In the genomic region with DNA sequence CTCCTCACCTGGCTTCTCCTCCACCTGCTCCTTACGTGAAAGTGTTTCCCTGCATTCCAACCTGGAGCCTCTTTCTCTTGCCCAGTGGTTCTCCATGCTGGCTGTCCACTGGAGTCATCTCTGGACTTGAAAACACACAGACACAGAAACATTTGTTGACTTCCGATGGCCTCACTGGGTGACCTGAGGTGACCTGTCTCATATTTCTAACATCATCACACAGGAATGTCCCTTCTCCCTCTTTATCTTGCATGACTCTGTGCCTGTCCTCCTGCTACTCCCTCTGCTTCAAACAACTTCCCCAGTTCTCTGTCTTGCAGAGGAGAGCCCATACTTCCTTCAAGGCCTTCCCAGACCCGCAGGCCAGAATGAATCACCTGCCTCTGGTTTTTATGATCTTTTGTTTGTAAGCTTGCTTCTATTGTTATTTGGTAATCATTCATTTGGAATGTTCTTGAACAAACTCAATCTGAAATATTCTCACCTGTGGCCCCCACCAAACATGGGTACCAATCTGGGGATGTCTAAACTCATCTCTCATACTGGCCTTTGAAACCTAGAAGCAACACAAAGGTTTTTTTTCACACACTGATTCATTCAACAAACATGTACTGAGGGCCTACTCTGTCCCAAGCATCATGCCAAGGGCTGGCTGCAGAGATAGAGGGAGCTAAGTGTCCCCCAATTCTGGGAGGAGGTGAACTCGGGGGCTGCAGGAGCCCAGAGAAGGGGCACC, we compare ENCODE assay signal across 13 cellular contexts. TPM values are rescaled to one million over a fixed set of nuclear protein-coding genes. Genes with fewer than 3 reads are reported as not detected.
A peak's percentile ranks its signal among the peaks of the same experiment; 100 is the strongest.
DNase-seq lines count a peak whose midpoint lies in the region; ATAC-seq, FAIRE-seq and TF ChIP-seq lines count a peak whose summit lies in the region.
"Had no signal": no experiment of that assay in that cellular context is flagged by ENCODE, and none has a peak within 500 bp of the region (broad histone marks: within the 10 kb centered on the region; RNA-seq: fewer than 3 reads in every experiment).

No MANE protein-coding gene starts in this region.

- H3K79me2 ChIP-seq in fibroblast of lung (ENCODE audit: control insufficient read depth, insufficient read depth, low read length) = no peaks in the 10 kb centered on the region

- H3K36me3 Mint-ChIP-seq in naive thymus-derived CD4-positive, alpha-beta T cell = peaks cover 0 to 3% (median 0%) of the 10 kb centered on the region in 5 donors

- peak; percentile 63 for ATAC-seq in naive thymus-derived CD4-positive, alpha-beta T cell
- ATAC-seq in stimulated activated naive CD8-positive, alpha-beta T cell treated with anti-CD3 and anti-CD28 coated beads, Interleukin-15, amount 100 ng/mL, for 72 hours = no peak
- no peak for ATAC-seq in gastroesophageal sphincter
- ATAC-seq: GM23338 had no signal

- no peaks in the 10 kb centered on the region for H3K27me3 ChIP-seq in fibroblast of lung (ENCODE audit: control insufficient read depth, insufficient read depth, low read length)
- no peaks in the 10 kb centered on the region for H3K27me3 ChIP-seq in naive thymus-derived CD4-positive, alpha-beta T cell (ENCODE audit: control insufficient read depth in 2 of 2, insufficient read depth in 2 of 2, low read length in 2 of 2)
- no peaks in the 10 kb centered on the region for H3K27me3 ChIP-seq in gastroesophageal sphincter

- no peak for TF ChIP-seq EP300 in gastroesophageal sphincter (IDR thresholded peaks at IDR 0.05)

- H3K4me3 ChIP-seq in fibroblast of lung (replicated peaks in 1 of 4; ENCODE audit: control extremely low read depth in 1 of 4, insufficient read depth in 1 of 4, low read depth in 3 of 4, low read length in 4 of 4) = no peak overlapping the region
- no peak overlapping the region for H3K4me3 ChIP-seq in naive thymus-derived CD4-positive, alpha-beta T cell (ENCODE audit: low read length)
- H3K4me3 ChIP-seq in gastroesophageal sphincter = no peak overlapping the region
- H3K4me3 ChIP-seq: GM23338 had no signal

- POLR2A ChIA-PET in naive thymus-derived CD4-positive, alpha-beta T cell (lab: Charles Lee) = interaction anchor here (1.4 kb wide), 1 partner anchor 31 kb away, joined by 3 read pairs; no protein-coding TSS in a partner anchor

- no peaks in the 10 kb centered on the region for H4K20me1 ChIP-seq in fibroblast of lung (ENCODE audit: control insufficient read depth, extremely low read depth, insufficient read depth, low read length)

- H3K27me3 Mint-ChIP-seq in naive thymus-derived CD4-positive, alpha-beta T cell = peaks cover 0 to 22% (median 0%) of the 10 kb centered on the region in 5 donors
- H3K27me3 Mint-ChIP-seq in stimulated activated naive CD8-positive, alpha-beta T cell treated with anti-CD3 and anti-CD28 coated beads, Interleukin-15, amount 100 ng/mL, for 72 hours = no peaks in the 10 kb centered on the region

- peak overlapping the region; percentile 36 for H3K4me2 ChIP-seq in fibroblast of lung (ENCODE audit: extremely low read depth, insufficient read depth, low read length)
- H3K4me2 ChIP-seq: GM23338 had no signal

- no peak overlapping the region for H2AFZ ChIP-seq in fibroblast of lung (ENCODE audit: low read length)
- H2AFZ ChIP-seq: GM23338 had no signal

- DNase-seq in EL = peak; percentile 95
- DNase-seq in RCC 7860 (ENCODE audit: low spot score) = peak; percentile 88
- peak; percentile 31 to 72 for DNase-seq in fibroblast of lung (ENCODE audit: low read depth in 2 of 2)
- DNase-seq in naive thymus-derived CD4-positive, alpha-beta T cell = no peak
- no peak for DNase-seq in DMS114 treated with DMSO at 0.1 percent for 48 hours (lab: John Stamatoyannopoulos, UW; ENCODE audit: unreplicated experiment)
- DNase-seq in stimulated activated naive CD8-positive, alpha-beta T cell treated with anti-CD3 and anti-CD28 coated beads, Interleukin-15, amount 100 ng/mL, for 72 hours = no peak
- DNase-seq in KG1 (lab: John Stamatoyannopoulos, UW) = no peak
- DNase-seq: anterior cingulate cortex, immature natural killer cell, NCI-H1436 treated with DMSO at 0.1 percent for 48 hours had no signal

- no peak overlapping the region for H3K27ac Mint-ChIP-seq in naive thymus-derived CD4-positive, alpha-beta T cell
- no peak overlapping the region for H3K27ac Mint-ChIP-seq in stimulated activated naive CD8-positive, alpha-beta T cell treated with anti-CD3 and anti-CD28 coated beads, Interleukin-15, amount 100 ng/mL, for 72 hours
- H3K27ac Mint-ChIP-seq: GM23338 had no signal

- peaks cover 4 to 24% (median 11%) of the 10 kb centered on the region in 7 donors for H3K4me1 Mint-ChIP-seq in naive thymus-derived CD4-positive, alpha-beta T cell
- H3K4me1 Mint-ChIP-seq in stimulated activated naive CD8-positive, alpha-beta T cell treated with anti-CD3 and anti-CD28 coated beads, Interleukin-15, amount 100 ng/mL, for 72 hours = peaks cover 21% of the 10 kb centered on the region

- H3K36me3 ChIP-seq in fibroblast of lung (ENCODE audit: control insufficient read depth, insufficient read depth, low read length) = no peaks in the 10 kb centered on the region
- H3K36me3 ChIP-seq in naive thymus-derived CD4-positive, alpha-beta T cell (ENCODE audit: control insufficient read depth in 2 of 3, insufficient read depth in 3 of 3, low read length in 3 of 3) = no peaks in the 10 kb centered on the region
- H3K36me3 ChIP-seq in gastroesophageal sphincter = no peaks in the 10 kb centered on the region

- intact Hi-C loops in naive thymus-derived CD4-positive, alpha-beta T cell (cut with micrococcal nuclease) = no loop called here

- TF ChIP-seq CTCF in fibroblast of lung (conservative IDR thresholded peaks at IDR 0.05 in 1 of 2, IDR thresholded peaks at IDR 0.05 in 1 of 2; ENCODE audit: low read depth in 1 of 2, low read length in 2 of 2) (no peak), gastroesophageal sphincter (IDR thresholded peaks at IDR 0.05) (no peak)

- peak overlapping the region; percentile 1 for H3K27ac ChIP-seq in fibroblast of lung (ENCODE audit: insufficient read depth, low read length)
- no peak overlapping the region for H3K27ac ChIP-seq in naive thymus-derived CD4-positive, alpha-beta T cell (ENCODE audit: low read depth, low read length)
- H3K27ac ChIP-seq in gastroesophageal sphincter = no peak overlapping the region

- H3K4me1 ChIP-seq in fibroblast of lung (ENCODE audit: control insufficient read depth, extremely low read depth, insufficient read depth, low read length) = peaks cover 13% of the 10 kb centered on the region
- H3K4me1 ChIP-seq in naive thymus-derived CD4-positive, alpha-beta T cell (ENCODE audit: control insufficient read depth in 2 of 2, insufficient read depth in 2 of 2, low read length in 2 of 2) = peaks cover 0 to 8% of the 10 kb centered on the region in 2 donors
- no peaks in the 10 kb centered on the region for H3K4me1 ChIP-seq in gastroesophageal sphincter

- no peaks in the 10 kb centered on the region for H3K9me3 Mint-ChIP-seq in naive thymus-derived CD4-positive, alpha-beta T cell
- no peaks in the 10 kb centered on the region for H3K9me3 Mint-ChIP-seq in stimulated activated naive CD8-positive, alpha-beta T cell treated with anti-CD3 and anti-CD28 coated beads, Interleukin-15, amount 100 ng/mL, for 72 hours
- H3K9me3 Mint-ChIP-seq: GM23338, immature natural killer cell had no signal

- H3K9me3 ChIP-seq in fibroblast of lung (ENCODE audit: control insufficient read depth, insufficient read depth, low read depth, low read length) = no peaks in the 10 kb centered on the region
- no peaks in the 10 kb centered on the region for H3K9me3 ChIP-seq in naive thymus-derived CD4-positive, alpha-beta T cell (ENCODE audit: control insufficient read depth in 2 of 3, low read length in 3 of 3)
- no peaks in the 10 kb centered on the region for H3K9me3 ChIP-seq in gastroesophageal sphincter

- CTCF ChIA-PET in naive thymus-derived CD4-positive, alpha-beta T cell (lab: Charles Lee) = no interaction called here

- TF ChIP-seq POLR2A in gastroesophageal sphincter (IDR thresholded peaks at IDR 0.05) = no peak

- peak; percentile 82 for FAIRE-seq in RCC 7860 (lab: Jason Lieb, UNC)
- FAIRE-seq: TTC549 had no signal

- 71 to 74% methylated on average over 3 to 4 of the region's 4 CpGs for WGBS in gastroesophageal sphincter (ENCODE audit: low coverage in 1 of 2), 2 donors

- no peak overlapping the region for H3K4me3 Mint-ChIP-seq in naive thymus-derived CD4-positive, alpha-beta T cell
- no peak overlapping the region for H3K4me3 Mint-ChIP-seq in stimulated activated naive CD8-positive, alpha-beta T cell treated with anti-CD3 and anti-CD28 coated beads, Interleukin-15, amount 100 ng/mL, for 72 hours
- H3K4me3 Mint-ChIP-seq: GM23338, immature natural killer cell had no signal

- H3K9ac ChIP-seq in fibroblast of lung (ENCODE audit: insufficient read depth, low read length) = no peak overlapping the region

RNA-seq across cellular contexts. Expression of gene RIN3, which starts 9.7 kb away (rescaled TPM):
- total RNA-seq in fibroblast of lung = 5.4 and 8.9 TPM in 2 replicates
- 9.2 and 10.2 TPM in 2 replicates for polyA plus RNA-seq in fibroblast of lung
- polyA plus RNA-seq in fibroblast of lung (2012) = 22.7 and 24.7 TPM in 2 replicates
- polyA minus RNA-seq in fibroblast of lung (ENCODE audit: low replicate concordance) = 32.9 and 48.0 TPM in 2 replicates
- 100 to 1,000 TPM in 4 of 5 experiments, 10 to 100 TPM in 1; 45.4 to 182 (median 132) TPM for total RNA-seq in naive thymus-derived CD4-positive, alpha-beta T cell
- 10 to 100 TPM; 27.2 to 51.2 TPM for polyA plus RNA-seq in naive thymus-derived CD4-positive, alpha-beta T cell
- 10 to 100 TPM; 13.5 to 22.2 (median 16.2) TPM for total RNA-seq in gastroesophageal sphincter

Comparison
In these comparisons a context has a peak if more than half of its experiments do, and no peak if none do; other contexts are left out.
1. DNase-seq: peak in EL (single experiment), RCC 7860 (single experiment) and fibroblast of lung (2 of 2); none in naive thymus-derived CD4-positive, alpha-beta T cell (0 of 9), DMS114 treated with DMSO at 0.1 percent for 48 hours (single experiment), stimulated activated naive CD8-positive, alpha-beta T cell treated with anti-CD3 and anti-CD28 coated beads, Interleukin-15, amount 100 ng/mL, for 72 hours (0 of 2) and KG1 (single experiment).